In the genomic region with DNA sequence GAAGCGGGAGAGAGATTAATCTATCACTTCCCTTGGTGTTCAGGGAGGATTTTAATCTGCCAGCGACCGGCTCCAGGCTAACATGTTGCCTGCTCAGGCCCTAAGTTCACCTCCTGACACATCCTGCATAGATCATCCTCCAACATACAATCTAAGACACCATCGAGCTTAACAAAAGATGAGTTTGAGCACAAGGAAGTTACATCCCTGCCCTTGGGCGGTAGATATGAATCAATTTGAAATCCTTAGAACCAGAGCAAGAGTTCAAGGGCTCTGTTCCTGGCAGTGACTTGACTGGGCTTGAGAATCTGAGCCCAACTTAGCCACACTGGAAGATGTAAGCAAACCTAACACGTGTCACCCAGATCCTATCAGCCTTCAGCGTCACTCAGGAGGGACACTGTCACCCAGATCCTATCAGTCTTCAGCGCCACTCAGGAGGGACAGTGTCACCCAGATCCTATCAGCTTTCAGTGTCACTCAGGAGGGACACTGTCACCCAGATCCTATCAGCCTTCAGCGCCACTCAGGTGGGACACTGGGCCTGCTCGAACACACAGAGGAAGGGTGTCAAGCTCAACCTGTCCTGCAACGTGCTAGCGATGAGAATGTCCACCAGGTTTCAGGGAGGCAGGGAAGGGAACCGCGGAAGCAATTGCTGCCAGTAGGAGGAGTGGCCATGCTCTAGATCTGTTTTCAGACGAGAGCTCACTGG, we compare ENCODE assay signal across 1 cellular context.
A peak's percentile ranks its signal among the peaks of the same experiment; 100 is the strongest.
TF ChIP-seq lines count a peak whose summit lies in the region.

No MANE protein-coding gene starts in this region.

TF ChIP-seq in K562, 482 proteins besides CTCF, POLR2A, EP300 and RAD21:
- TF ChIP-seq BRF1 (IDR thresholded peaks at IDR 0.05; ENCODE audit: borderline replicate concordance, extremely low read depth, insufficient read length), result no peak
- TF ChIP-seq ZBTB7A (IDR thresholded peaks at IDR 0.05; ENCODE audit: borderline replicate concordance, control insufficient read depth, low read depth, low read length), result no peak
- TF ChIP-seq SMAD3 (CRISPR knock-in tag; conservative IDR thresholded peaks at IDR 0.05), result no peak
- no peak for TF ChIP-seq ATF7 (IDR thresholded peaks at IDR 0.05)
- TF ChIP-seq, protein P1, sequence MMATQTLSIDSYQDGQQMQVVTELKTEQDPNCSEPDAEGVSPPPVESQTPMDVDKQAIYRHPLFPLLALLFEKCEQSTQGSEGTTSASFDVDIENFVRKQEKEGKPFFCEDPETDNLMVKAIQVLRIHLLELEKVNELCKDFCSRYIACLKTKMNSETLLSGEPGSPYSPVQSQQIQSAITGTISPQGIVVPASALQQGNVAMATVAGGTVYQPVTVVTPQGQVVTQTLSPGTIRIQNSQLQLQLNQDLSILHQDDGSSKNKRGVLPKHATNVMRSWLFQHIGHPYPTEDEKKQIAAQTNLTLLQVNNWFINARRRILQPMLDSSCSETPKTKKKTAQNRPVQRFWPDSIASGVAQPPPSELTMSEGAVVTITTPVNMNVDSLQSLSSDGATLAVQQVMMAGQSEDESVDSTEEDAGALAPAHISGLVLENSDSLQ (IDR thresholded peaks at IDR 0.05), result 0 out of 2 replicates have a peak, but pooled peaks have one; percentile 44
- peak; percentile 84 for TF ChIP-seq L3MBTL2 (IDR thresholded peaks at IDR 0.05)
- TF ChIP-seq RNF2 (IDR thresholded peaks at IDR 0.05), result 0 out of 2 replicates have a peak, but pooled peaks have one; percentile 17
- TF ChIP-seq, protein P2, sequence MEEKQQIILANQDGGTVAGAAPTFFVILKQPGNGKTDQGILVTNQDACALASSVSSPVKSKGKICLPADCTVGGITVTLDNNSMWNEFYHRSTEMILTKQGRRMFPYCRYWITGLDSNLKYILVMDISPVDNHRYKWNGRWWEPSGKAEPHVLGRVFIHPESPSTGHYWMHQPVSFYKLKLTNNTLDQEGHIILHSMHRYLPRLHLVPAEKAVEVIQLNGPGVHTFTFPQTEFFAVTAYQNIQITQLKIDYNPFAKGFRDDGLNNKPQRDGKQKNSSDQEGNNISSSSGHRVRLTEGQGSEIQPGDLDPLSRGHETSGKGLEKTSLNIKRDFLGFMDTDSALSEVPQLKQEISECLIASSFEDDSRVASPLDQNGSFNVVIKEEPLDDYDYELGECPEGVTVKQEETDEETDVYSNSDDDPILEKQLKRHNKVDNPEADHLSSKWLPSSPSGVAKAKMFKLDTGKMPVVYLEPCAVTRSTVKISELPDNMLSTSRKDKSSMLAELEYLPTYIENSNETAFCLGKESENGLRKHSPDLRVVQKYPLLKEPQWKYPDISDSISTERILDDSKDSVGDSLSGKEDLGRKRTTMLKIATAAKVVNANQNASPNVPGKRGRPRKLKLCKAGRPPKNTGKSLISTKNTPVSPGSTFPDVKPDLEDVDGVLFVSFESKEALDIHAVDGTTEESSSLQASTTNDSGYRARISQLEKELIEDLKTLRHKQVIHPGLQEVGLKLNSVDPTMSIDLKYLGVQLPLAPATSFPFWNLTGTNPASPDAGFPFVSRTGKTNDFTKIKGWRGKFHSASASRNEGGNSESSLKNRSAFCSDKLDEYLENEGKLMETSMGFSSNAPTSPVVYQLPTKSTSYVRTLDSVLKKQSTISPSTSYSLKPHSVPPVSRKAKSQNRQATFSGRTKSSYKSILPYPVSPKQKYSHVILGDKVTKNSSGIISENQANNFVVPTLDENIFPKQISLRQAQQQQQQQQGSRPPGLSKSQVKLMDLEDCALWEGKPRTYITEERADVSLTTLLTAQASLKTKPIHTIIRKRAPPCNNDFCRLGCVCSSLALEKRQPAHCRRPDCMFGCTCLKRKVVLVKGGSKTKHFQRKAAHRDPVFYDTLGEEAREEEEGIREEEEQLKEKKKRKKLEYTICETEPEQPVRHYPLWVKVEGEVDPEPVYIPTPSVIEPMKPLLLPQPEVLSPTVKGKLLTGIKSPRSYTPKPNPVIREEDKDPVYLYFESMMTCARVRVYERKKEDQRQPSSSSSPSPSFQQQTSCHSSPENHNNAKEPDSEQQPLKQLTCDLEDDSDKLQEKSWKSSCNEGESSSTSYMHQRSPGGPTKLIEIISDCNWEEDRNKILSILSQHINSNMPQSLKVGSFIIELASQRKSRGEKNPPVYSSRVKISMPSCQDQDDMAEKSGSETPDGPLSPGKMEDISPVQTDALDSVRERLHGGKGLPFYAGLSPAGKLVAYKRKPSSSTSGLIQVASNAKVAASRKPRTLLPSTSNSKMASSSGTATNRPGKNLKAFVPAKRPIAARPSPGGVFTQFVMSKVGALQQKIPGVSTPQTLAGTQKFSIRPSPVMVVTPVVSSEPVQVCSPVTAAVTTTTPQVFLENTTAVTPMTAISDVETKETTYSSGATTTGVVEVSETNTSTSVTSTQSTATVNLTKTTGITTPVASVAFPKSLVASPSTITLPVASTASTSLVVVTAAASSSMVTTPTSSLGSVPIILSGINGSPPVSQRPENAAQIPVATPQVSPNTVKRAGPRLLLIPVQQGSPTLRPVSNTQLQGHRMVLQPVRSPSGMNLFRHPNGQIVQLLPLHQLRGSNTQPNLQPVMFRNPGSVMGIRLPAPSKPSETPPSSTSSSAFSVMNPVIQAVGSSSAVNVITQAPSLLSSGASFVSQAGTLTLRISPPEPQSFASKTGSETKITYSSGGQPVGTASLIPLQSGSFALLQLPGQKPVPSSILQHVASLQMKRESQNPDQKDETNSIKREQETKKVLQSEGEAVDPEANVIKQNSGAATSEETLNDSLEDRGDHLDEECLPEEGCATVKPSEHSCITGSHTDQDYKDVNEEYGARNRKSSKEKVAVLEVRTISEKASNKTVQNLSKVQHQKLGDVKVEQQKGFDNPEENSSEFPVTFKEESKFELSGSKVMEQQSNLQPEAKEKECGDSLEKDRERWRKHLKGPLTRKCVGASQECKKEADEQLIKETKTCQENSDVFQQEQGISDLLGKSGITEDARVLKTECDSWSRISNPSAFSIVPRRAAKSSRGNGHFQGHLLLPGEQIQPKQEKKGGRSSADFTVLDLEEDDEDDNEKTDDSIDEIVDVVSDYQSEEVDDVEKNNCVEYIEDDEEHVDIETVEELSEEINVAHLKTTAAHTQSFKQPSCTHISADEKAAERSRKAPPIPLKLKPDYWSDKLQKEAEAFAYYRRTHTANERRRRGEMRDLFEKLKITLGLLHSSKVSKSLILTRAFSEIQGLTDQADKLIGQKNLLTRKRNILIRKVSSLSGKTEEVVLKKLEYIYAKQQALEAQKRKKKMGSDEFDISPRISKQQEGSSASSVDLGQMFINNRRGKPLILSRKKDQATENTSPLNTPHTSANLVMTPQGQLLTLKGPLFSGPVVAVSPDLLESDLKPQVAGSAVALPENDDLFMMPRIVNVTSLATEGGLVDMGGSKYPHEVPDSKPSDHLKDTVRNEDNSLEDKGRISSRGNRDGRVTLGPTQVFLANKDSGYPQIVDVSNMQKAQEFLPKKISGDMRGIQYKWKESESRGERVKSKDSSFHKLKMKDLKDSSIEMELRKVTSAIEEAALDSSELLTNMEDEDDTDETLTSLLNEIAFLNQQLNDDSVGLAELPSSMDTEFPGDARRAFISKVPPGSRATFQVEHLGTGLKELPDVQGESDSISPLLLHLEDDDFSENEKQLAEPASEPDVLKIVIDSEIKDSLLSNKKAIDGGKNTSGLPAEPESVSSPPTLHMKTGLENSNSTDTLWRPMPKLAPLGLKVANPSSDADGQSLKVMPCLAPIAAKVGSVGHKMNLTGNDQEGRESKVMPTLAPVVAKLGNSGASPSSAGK (IDR thresholded peaks at IDR 0.05), result peak; percentile 54
- TF ChIP-seq, protein P3, sequence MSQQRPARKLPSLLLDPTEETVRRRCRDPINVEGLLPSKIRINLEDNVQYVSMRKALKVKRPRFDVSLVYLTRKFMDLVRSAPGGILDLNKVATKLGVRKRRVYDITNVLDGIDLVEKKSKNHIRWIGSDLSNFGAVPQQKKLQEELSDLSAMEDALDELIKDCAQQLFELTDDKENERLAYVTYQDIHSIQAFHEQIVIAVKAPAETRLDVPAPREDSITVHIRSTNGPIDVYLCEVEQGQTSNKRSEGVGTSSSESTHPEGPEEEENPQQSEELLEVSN (IDR thresholded peaks at IDR 0.05; ENCODE audit: borderline replicate concordance in 1 of 2, extremely low read depth in 1 of 2, insufficient read depth in 1 of 2, insufficient read length in 1 of 2, low read depth in 1 of 2, low read length in 1 of 2, poor library complexity in 1 of 2, severe bottlenecking in 1 of 2), result peak in 1 of 2 experiments; percentile 60
- no peak for TF ChIP-seq TCF3 (CRISPR knock-in tag; IDR thresholded peaks at IDR 0.05)
